2 cellular contexts compared by ENCODE assay signal in genomic region chr17:79485991-79486390, GRCh38.
TF ChIP-seq lines count a peak whose summit lies in the region.

No MANE protein-coding gene starts in this region.

TF ChIP-seq in GM23338, 12 proteins besides CTCF, POLR2A, EP300 and RAD21 (continued from another document):
- TF ChIP-seq ZNF462 (CRISPR knock-in tag; IDR thresholded peaks at IDR 0.05), result no peak
- TF ChIP-seq CREB1 (CRISPR knock-in tag; IDR thresholded peaks at IDR 0.05; ENCODE audit: low read depth), result no peak
TF ChIP-seq in GM23338: peak in this region for 0.

TF ChIP-seq in WTC11, 78 proteins besides CTCF, POLR2A, EP300 and RAD21 (continued from another document):
- TF ChIP-seq ZSCAN18 (CRISPR knock-in tag; IDR thresholded peaks at IDR 0.05) (no peak), NFATC4 (CRISPR knock-in tag; IDR thresholded peaks at IDR 0.05) (no peak), FOXP4 (CRISPR knock-in tag; IDR thresholded peaks at IDR 0.05) (no peak), EMX1 (CRISPR knock-in tag; IDR thresholded peaks at IDR 0.05) (no peak)
TF ChIP-seq in WTC11: peak in this region for 0.
